In genomic region chr14:23366163-23366921, GRCh38 we compare ENCODE assay signal across 10 cellular contexts. TPM values are rescaled to one million over a fixed set of nuclear protein-coding genes. Genes with fewer than 3 reads are reported as not detected.
DNase-seq lines count a peak whose midpoint lies in the region; ATAC-seq and TF ChIP-seq lines count a peak whose summit lies in the region.
"Had no signal": no experiment of that assay in that cellular context is flagged by ENCODE, and none has a peak within 500 bp of the region (broad histone marks: within the 10 kb centered on the region; RNA-seq: fewer than 3 reads in every experiment).

No MANE protein-coding gene starts in this region.

- H3K4me1 ChIP-seq in right cardiac atrium (ENCODE audit: control insufficient read depth, insufficient read depth, low read length), result no peaks in the 10 kb centered on the region
- H3K4me1 ChIP-seq: SJSA1 had no signal

- H3K27ac ChIP-seq in right cardiac atrium (ENCODE audit: low read length), result peak overlapping the region; percentile 81
- H3K27ac ChIP-seq: SJSA1 had no signal

- WGBS in right cardiac atrium, result 9% methylated on average over 48 of the region's 48 CpGs

- H3K27me3 Mint-ChIP-seq in progenitor cell of endocrine pancreas, result peaks cover 9% of the 10 kb centered on the region

- H3K9me3 ChIP-seq in right cardiac atrium (ENCODE audit: control insufficient read depth, low read length), result no peaks in the 10 kb centered on the region
- H3K9me3 ChIP-seq: SJSA1 had no signal

- peak overlapping the region; percentile 71 for H3K4me3 Mint-ChIP-seq in progenitor cell of endocrine pancreas (ENCODE audit: low read depth)

- no peaks in the 10 kb centered on the region for H3K9me3 Mint-ChIP-seq in progenitor cell of endocrine pancreas (ENCODE audit: low read depth)

- intact Hi-C loops in right cardiac atrium (cut with DNase I), result no loop called here

- H3K36me3 Mint-ChIP-seq in progenitor cell of endocrine pancreas (ENCODE audit: insufficient read depth), result no peaks in the 10 kb centered on the region

- DNase-seq in ELR (ENCODE audit: low read depth) (peak; percentile 12), amniotic stem cell (lab: John Stamatoyannopoulos, UW) (peak; percentile 67), right cardiac atrium (peak; percentile 79 to 91 (median 91)), progenitor cell of endocrine pancreas (ENCODE audit: low spot score, unreplicated experiment) (peak; percentile 68)
- DNase-seq in activated naive CD4-positive, alpha-beta T cell (lab: John Stamatoyannopoulos, UW), result no peak

- H3K27me3 ChIP-seq in right cardiac atrium (ENCODE audit: control insufficient read depth, insufficient read depth), result no peaks in the 10 kb centered on the region

- H3K4me3 ChIP-seq in right cardiac atrium (ENCODE audit: low read length), result peak overlapping the region; percentile 40
- H3K4me3 ChIP-seq: SJSA1 had no signal

- peaks cover 21% of the 10 kb centered on the region for H3K4me1 Mint-ChIP-seq in progenitor cell of endocrine pancreas (ENCODE audit: low read depth)

- H3K27ac Mint-ChIP-seq in progenitor cell of endocrine pancreas, result peak overlapping the region; percentile 93

- TF ChIP-seq CTCF in progenitor cell of endocrine pancreas (IDR thresholded peaks at IDR 0.05; ENCODE audit: unreplicated experiment), result no peak

- ATAC-seq in right cardiac atrium (peak; percentile 72 to 78), HG03520 (IDR thresholded peaks at IDR 0.05; ENCODE audit: unreplicated experiment) (no peak), GM21367 (IDR thresholded peaks at IDR 0.05; ENCODE audit: unreplicated experiment) (no peak), HG02759 (IDR thresholded peaks at IDR 0.05; ENCODE audit: unreplicated experiment) (no peak)

RNA-seq across cellular contexts. Expression of gene EFS, which starts 1.4 kb away (rescaled TPM):
- total RNA-seq in right cardiac atrium, result 10 to 100 TPM in 1 of 4 donors, 1 to 10 TPM in 3; 6.7 to 10.1 (median 7.8) TPM
- 6.2 TPM for polyA plus RNA-seq in right cardiac atrium
- total RNA-seq in progenitor cell of endocrine pancreas, result 66.8 and 69.6 TPM in 2 replicates
- total RNA-seq: pulmonary artery endothelial cell, SJSA1 had no signal

RNA-seq across cellular contexts. Expression of gene IL25, which starts 6.3 kb away (rescaled TPM):
- total RNA-seq in right cardiac atrium (not detected), progenitor cell of endocrine pancreas (not detected in 2 replicates)
- polyA plus RNA-seq in right cardiac atrium, result 0.09 TPM
- total RNA-seq: pulmonary artery endothelial cell, SJSA1 had no signal

RNA-seq across cellular contexts. Expression of gene CMTM5, which starts 10.5 kb away (rescaled TPM):
- total RNA-seq in right cardiac atrium (1 to 10 TPM in 3 of 4 donors, under 1 TPM in 1; 0.36 to 1.4 (median 1.2) TPM), progenitor cell of endocrine pancreas (not detected in 2 replicates)
- polyA plus RNA-seq in right cardiac atrium, result 13.9 TPM
- total RNA-seq: pulmonary artery endothelial cell, SJSA1 had no signal

RNA-seq across cellular contexts. Expression of gene SLC22A17, which starts 13.7 kb away (rescaled TPM):
- total RNA-seq in right cardiac atrium, result 10 to 100 TPM; 42.4 to 72.5 (median 55.9) TPM
- polyA plus RNA-seq in right cardiac atrium, result 47.2 TPM
- 26.2 and 29.3 TPM in 2 replicates for total RNA-seq in progenitor cell of endocrine pancreas

RNA-seq across cellular contexts. Expression of gene MYH6, which starts 41.7 kb away (rescaled TPM):
- total RNA-seq in right cardiac atrium, result over 10,000 TPM; 12,862 to 15,773 (median 14,347) TPM
- polyA plus RNA-seq in right cardiac atrium, result 11,120 TPM
- total RNA-seq in progenitor cell of endocrine pancreas, result 0.04 and 0.07 TPM in 2 replicates
- total RNA-seq: pulmonary artery endothelial cell, SJSA1 had no signal

Comparison
In these comparisons a context has a peak if more than half of its experiments do, and no peak if none do; other contexts are left out.
1. DNase-seq: peak in ELR (single experiment), amniotic stem cell (single experiment), right cardiac atrium (3 of 3) and progenitor cell of endocrine pancreas (single experiment); none in activated naive CD4-positive, alpha-beta T cell (0 of 4).
2. ATAC-seq: peak in right cardiac atrium (2 of 2); none in HG03520 (single experiment), GM21367 (single experiment) and HG02759 (single experiment).